9 cellular contexts compared by ENCODE assay signal in the genomic region with DNA sequence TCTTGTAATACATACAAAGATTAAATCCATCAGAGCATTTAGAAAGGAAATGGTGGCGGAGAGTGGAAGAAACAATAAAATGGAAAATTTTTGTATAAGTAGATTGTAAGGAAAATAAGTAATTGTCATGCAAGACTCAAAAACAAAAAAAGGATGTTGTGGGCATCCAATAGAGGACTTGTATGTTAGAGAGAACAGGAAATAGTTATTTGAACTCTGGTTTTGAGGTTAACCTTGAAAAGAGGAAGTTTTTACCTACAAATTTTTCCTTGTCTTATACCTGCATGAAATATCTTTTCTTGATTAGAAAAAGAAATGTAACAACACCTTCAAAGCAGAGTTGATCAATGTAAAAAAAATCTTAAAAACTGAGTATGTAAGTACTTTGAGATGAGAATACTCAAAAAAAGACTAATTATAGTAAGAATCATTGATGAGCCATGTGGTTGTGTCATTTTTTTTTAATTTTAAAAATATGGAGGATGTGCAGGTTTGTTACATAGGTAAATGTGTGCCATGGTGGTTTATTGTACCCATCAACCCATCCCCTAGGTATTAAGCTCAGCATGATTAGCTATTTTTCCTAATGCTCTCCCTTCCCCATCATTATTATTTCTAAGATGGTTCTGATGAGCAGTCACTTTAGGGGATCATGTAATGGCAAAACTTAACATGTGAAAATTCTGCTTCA. TPM values are rescaled to one million over a fixed set of nuclear protein-coding genes. Genes with fewer than 3 reads are reported as not detected.
DNase-seq lines count a peak whose midpoint lies in the region; ATAC-seq and TF ChIP-seq lines count a peak whose summit lies in the region.
"Had no signal": no experiment of that assay in that cellular context is flagged by ENCODE, and none has a peak within 500 bp of the region (broad histone marks: within the 10 kb centered on the region; RNA-seq: fewer than 3 reads in every experiment).

No MANE protein-coding gene starts in this region.

- H3K36me3 Mint-ChIP-seq in activated T-helper 2 cell treated with anti-CD3 and anti-CD28 coated beads, Interferon-gamma antibody, Interleukin-2, Interleukin-4, amounts not matched to agents 10 μg/mL and 5 μg/mL and 100 μg/mL, durations not matched to agents 14 hours and 24 hours and 36 hours (ENCODE audit: low read depth), result peaks cover 77% of the 10 kb centered on the region
- H3K36me3 Mint-ChIP-seq in type B pancreatic cell, result peaks cover 55% of the 10 kb centered on the region

- POLR2A ChIA-PET in HEK293T (lab: Yijun Ruan, JAX), result interaction anchor here (1.2 kb wide), 1 partner anchor 12 kb away, joined by 4 read pairs; the partner anchor contains the start of gene TMEM106B

- peak overlapping the region; percentile 60 for H3K27ac Mint-ChIP-seq in activated T-helper 2 cell treated with anti-CD3 and anti-CD28 coated beads, Interferon-gamma antibody, Interleukin-2, Interleukin-4, amounts not matched to agents 10 μg/mL and 5 μg/mL and 100 μg/mL, durations not matched to agents 14 hours and 24 hours and 36 hours
- H3K27ac Mint-ChIP-seq in type B pancreatic cell, result no peak overlapping the region

- TF ChIP-seq CTCF in type B pancreatic cell (conservative IDR thresholded peaks at IDR 0.05), result no peak

- DNase-seq in activated T-helper 2 cell treated with anti-CD3 and anti-CD28 coated beads, Interferon-gamma antibody, Interleukin-2, Interleukin-4, amounts not matched to agents 10 μg/mL and 5 μg/mL and 100 μg/mL, durations not matched to agents 14 hours and 24 hours and 36 hours (ENCODE audit: low spot score), result no peak
- DNase-seq in NCI-H1930 (lab: John Stamatoyannopoulos, UW) (no peak), HEK293T (ENCODE audit: extremely low spot score) (no peak), type B pancreatic cell (ENCODE audit: extremely low spot score, unreplicated experiment) (no peak), DMS153 treated with DMSO at 0.1 percent for 48 hours (lab: John Stamatoyannopoulos, UW; ENCODE audit: unreplicated experiment) (no peak)
- DNase-seq: NCI-H226 had no signal

- CTCF ChIA-PET in HEK293T (lab: Yijun Ruan, JAX), result no interaction called here

- ATAC-seq in GM18502 (IDR thresholded peaks at IDR 0.05; ENCODE audit: poor library complexity, unreplicated experiment) (peak; percentile 90), GM21447 (IDR thresholded peaks at IDR 0.05; ENCODE audit: unreplicated experiment) (peak; percentile 95), HG03442 (IDR thresholded peaks at IDR 0.05; ENCODE audit: unreplicated experiment) (peak; percentile 94)

- no peaks in the 10 kb centered on the region for H3K27me3 Mint-ChIP-seq in activated T-helper 2 cell treated with anti-CD3 and anti-CD28 coated beads, Interferon-gamma antibody, Interleukin-2, Interleukin-4, amounts not matched to agents 10 μg/mL and 5 μg/mL and 100 μg/mL, durations not matched to agents 14 hours and 24 hours and 36 hours (ENCODE audit: low read depth)
- no peaks in the 10 kb centered on the region for H3K27me3 Mint-ChIP-seq in type B pancreatic cell

- peak overlapping the region; percentile 8 for H3K4me3 Mint-ChIP-seq in activated T-helper 2 cell treated with anti-CD3 and anti-CD28 coated beads, Interferon-gamma antibody, Interleukin-2, Interleukin-4, amounts not matched to agents 10 μg/mL and 5 μg/mL and 100 μg/mL, durations not matched to agents 14 hours and 24 hours and 36 hours (ENCODE audit: low read depth)
- no peak overlapping the region for H3K4me3 Mint-ChIP-seq in type B pancreatic cell

- H3K9me3 Mint-ChIP-seq in activated T-helper 2 cell treated with anti-CD3 and anti-CD28 coated beads, Interferon-gamma antibody, Interleukin-2, Interleukin-4, amounts not matched to agents 10 μg/mL and 5 μg/mL and 100 μg/mL, durations not matched to agents 14 hours and 24 hours and 36 hours, result peaks cover 23% of the 10 kb centered on the region
- H3K9me3 Mint-ChIP-seq in type B pancreatic cell, result no peaks in the 10 kb centered on the region

- peaks cover 34% of the 10 kb centered on the region for H3K4me1 Mint-ChIP-seq in activated T-helper 2 cell treated with anti-CD3 and anti-CD28 coated beads, Interferon-gamma antibody, Interleukin-2, Interleukin-4, amounts not matched to agents 10 μg/mL and 5 μg/mL and 100 μg/mL, durations not matched to agents 14 hours and 24 hours and 36 hours (ENCODE audit: low read depth)
- H3K4me1 Mint-ChIP-seq in type B pancreatic cell (ENCODE audit: unreplicated experiment), result no peaks in the 10 kb centered on the region

- intact Hi-C loops in activated T-helper 2 cell treated with anti-CD3 and anti-CD28 coated beads, Interferon-gamma antibody, Interleukin-2, Interleukin-4, amounts not matched to agents 10 μg/mL and 5 μg/mL and 100 μg/mL, durations not matched to agents 14 hours and 24 hours and 36 hours (cut with micrococcal nuclease), result no loop called here

TF ChIP-seq in HEK293T, 16 proteins besides CTCF, POLR2A, EP300 and RAD21:
- no peak for TF ChIP-seq HDGF (IDR thresholded peaks at IDR 0.05; ENCODE audit: borderline replicate concordance)
- TF ChIP-seq, protein P1, sequence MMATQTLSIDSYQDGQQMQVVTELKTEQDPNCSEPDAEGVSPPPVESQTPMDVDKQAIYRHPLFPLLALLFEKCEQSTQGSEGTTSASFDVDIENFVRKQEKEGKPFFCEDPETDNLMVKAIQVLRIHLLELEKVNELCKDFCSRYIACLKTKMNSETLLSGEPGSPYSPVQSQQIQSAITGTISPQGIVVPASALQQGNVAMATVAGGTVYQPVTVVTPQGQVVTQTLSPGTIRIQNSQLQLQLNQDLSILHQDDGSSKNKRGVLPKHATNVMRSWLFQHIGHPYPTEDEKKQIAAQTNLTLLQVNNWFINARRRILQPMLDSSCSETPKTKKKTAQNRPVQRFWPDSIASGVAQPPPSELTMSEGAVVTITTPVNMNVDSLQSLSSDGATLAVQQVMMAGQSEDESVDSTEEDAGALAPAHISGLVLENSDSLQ (IDR thresholded peaks at IDR 0.05), result no peak
- no peak for TF ChIP-seq ZNF384 (IDR thresholded peaks at IDR 0.05)
- no peak for TF ChIP-seq TARDBP (IDR thresholded peaks at IDR 0.05)
- no peak for TF ChIP-seq FOXM1 (IDR thresholded peaks at IDR 0.05; ENCODE audit: borderline replicate concordance)
- no peak for TF ChIP-seq CTBP1 (IDR thresholded peaks at IDR 0.05; ENCODE audit: borderline replicate concordance)
- TF ChIP-seq ELF4 (IDR thresholded peaks at IDR 0.05), result no peak
- no peak for TF ChIP-seq NFRKB (IDR thresholded peaks at IDR 0.05)

RNA-seq across cellular contexts. Expression of gene TMEM106B, which starts 11.9 kb away (rescaled TPM):
- total RNA-seq in activated T-helper 2 cell treated with anti-CD3 and anti-CD28 coated beads, Interferon-gamma antibody, Interleukin-2, Interleukin-4, amounts not matched to agents 10 μg/mL and 5 μg/mL and 100 μg/mL, durations not matched to agents 14 hours and 24 hours and 36 hours, result 23.9 and 24.1 TPM in 2 replicates
- 42.2 and 49.3 TPM in 2 replicates for total RNA-seq in type B pancreatic cell (ENCODE audit: low replicate concordance)
